ENCODE assay signal across 9 cellular contexts in the genomic region with DNA sequence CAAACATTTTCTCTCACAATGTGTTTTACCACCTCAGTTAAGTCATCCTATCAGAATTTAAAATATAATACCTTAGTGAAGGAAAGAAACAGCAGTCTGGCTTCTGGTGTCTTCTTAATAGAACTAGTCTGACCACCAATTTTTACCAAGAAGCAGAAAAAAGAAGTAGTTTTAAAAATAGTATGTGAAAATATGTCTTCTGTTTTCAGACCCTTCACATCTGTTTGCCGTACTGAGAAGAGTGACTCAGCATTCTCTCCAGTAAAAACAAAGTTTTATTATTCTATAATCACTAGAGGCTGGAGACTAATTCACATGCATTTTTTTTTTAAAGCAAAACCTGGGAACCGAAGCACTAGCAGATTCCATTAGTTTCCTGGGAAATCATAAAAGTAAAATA.
DNase-seq lines count a peak whose midpoint lies in the region; ATAC-seq and TF ChIP-seq lines count a peak whose summit lies in the region.
"Had no signal": no experiment of that assay in that cellular context is flagged by ENCODE, and none has a peak within 500 bp of the region (broad histone marks: within the 10 kb centered on the region; RNA-seq: fewer than 3 reads in every experiment).

No MANE protein-coding gene starts in this region.

- TF ChIP-seq CTCF in endodermal cell (conservative IDR thresholded peaks at IDR 0.05): no peak
- TF ChIP-seq CTCF in gastrocnemius medialis (IDR thresholded peaks at IDR 0.05 in 4 of 5, conservative IDR thresholded peaks at IDR 0.05 in 1 of 5): no peak

- H3K9ac ChIP-seq in endodermal cell (ENCODE audit: extremely low read depth, low read length, poor library complexity, severe bottlenecking): no peak overlapping the region

- intact Hi-C loops in gastrocnemius medialis (cut with DNase I; ENCODE audit: low total_unique reads): no loop called here

- H3K27ac Mint-ChIP-seq in endodermal cell: no peak overlapping the region

- H3K27me3 Mint-ChIP-seq in endodermal cell (ENCODE audit: insufficient read depth): no peaks in the 10 kb centered on the region

- no peak overlapping the region for H3K4me3 Mint-ChIP-seq in endodermal cell

- H3K4me1 ChIP-seq in endodermal cell (ENCODE audit: control insufficient read depth, insufficient read depth, low read length) (no peaks in the 10 kb centered on the region), gastrocnemius medialis (no peaks in the 10 kb centered on the region)

- WGBS in endodermal cell (ENCODE audit: insufficient coverage in 1 of 2, insufficient read length in 1 of 2), 2 experiments: 68 to 100% methylated on average over 1 to 2 of the region's 2 CpGs

- no peaks in the 10 kb centered on the region for H3K4me1 Mint-ChIP-seq in endodermal cell

- no peak overlapping the region for H3K4me3 ChIP-seq in endodermal cell (ENCODE audit: low read length)
- peak overlapping the region in 1 of 4 donors; percentile 15 for H3K4me3 ChIP-seq in gastrocnemius medialis
- H3K4me3 ChIP-seq: cardiac muscle cell had no signal

- H3K27me3 ChIP-seq in endodermal cell (ENCODE audit: control insufficient read depth, insufficient read depth, low read length, poor library complexity, severe bottlenecking): no peaks in the 10 kb centered on the region
- no peaks in the 10 kb centered on the region for H3K27me3 ChIP-seq in gastrocnemius medialis
- H3K27me3 ChIP-seq: cardiac muscle cell had no signal

- in situ Hi-C loops in gastrocnemius medialis (cut with MboI; ENCODE audit: low sequenced_read_pairs in 4 of 4): no loop called here

- DNase-seq in AG08395 (ENCODE audit: low spot score) (peak; percentile 19), brain pericyte (ENCODE audit: low read depth, low spot score) (peak; percentile 67), cortex of kidney (lab: John Stamatoyannopoulos, UW) (no peak), endodermal cell (no peak), gastrocnemius medialis (no peak)
- no peak for DNase-seq in activated CD4-positive, alpha-beta T cell treated with anti-CD3 and anti-CD28 coated beads, Interleukin-2, amount 50 U/mL, for 4 hours

- H3K36me3 Mint-ChIP-seq in endodermal cell (ENCODE audit: low read depth): no peaks in the 10 kb centered on the region

- H3K9me3 ChIP-seq in endodermal cell (ENCODE audit: control insufficient read depth, low read length) (no peaks in the 10 kb centered on the region), gastrocnemius medialis (no peaks in the 10 kb centered on the region)

- TF ChIP-seq POLR2A in gastrocnemius medialis (IDR thresholded peaks at IDR 0.05): no peak

- H3K36me3 ChIP-seq in endodermal cell (ENCODE audit: control insufficient read depth, insufficient read depth, low read length) (no peaks in the 10 kb centered on the region), gastrocnemius medialis (no peaks in the 10 kb centered on the region)
- H3K36me3 ChIP-seq: cardiac muscle cell had no signal

- no peaks in the 10 kb centered on the region for H3K9me3 Mint-ChIP-seq in endodermal cell

- ATAC-seq in GM19463 (IDR thresholded peaks at IDR 0.05; ENCODE audit: unreplicated experiment) (peak; percentile 54), HG03432 (IDR thresholded peaks at IDR 0.05; ENCODE audit: unreplicated experiment) (peak; percentile 67), gastrocnemius medialis (no peak)

- H3K27ac ChIP-seq in endodermal cell (ENCODE audit: low read depth, low read length): no peak overlapping the region
- H3K27ac ChIP-seq in gastrocnemius medialis: no peak overlapping the region
- H3K27ac ChIP-seq: cardiac muscle cell had no signal

Comparison
In these comparisons a context has a peak if more than half of its experiments do, and no peak if none do; other contexts are left out.
1. DNase-seq: peak in AG08395 (single experiment) and brain pericyte (single experiment); none in cortex of kidney (single experiment), activated CD4-positive, alpha-beta T cell treated with anti-CD3 and anti-CD28 coated beads, Interleukin-2, amount 50 U/mL, for 4 hours (0 of 2), endodermal cell (single experiment) and gastrocnemius medialis (0 of 2).
2. ATAC-seq: peak in GM19463 (single experiment) and HG03432 (single experiment); none in gastrocnemius medialis (0 of 2).